12 cellular contexts compared by ENCODE assay signal in the genomic region with DNA sequence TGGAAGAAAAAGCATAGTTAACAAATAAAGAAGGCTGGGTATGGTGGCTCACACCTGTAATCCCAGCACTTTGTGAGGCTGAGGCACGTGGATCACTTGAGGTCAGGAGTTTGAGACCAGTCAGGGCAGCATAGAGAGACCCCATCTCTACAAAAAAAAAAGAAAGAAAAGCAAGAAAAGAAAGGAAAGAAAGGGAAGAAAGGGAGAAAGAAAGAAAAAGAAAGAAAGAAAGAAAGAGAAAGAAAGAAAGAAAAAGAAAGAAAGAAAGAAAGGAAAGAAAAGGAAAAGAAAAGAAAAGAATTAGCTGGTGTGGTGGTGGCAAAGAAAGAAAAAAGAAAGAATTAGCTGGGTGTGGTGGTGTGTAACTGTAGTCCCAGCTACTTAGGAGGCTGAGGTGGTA.
"Had no signal": no experiment of that assay in that cellular context is flagged by ENCODE, and none has a peak within 500 bp of the region (broad histone marks: within the 10 kb centered on the region; RNA-seq: fewer than 3 reads in every experiment).

No MANE protein-coding gene starts in this region.

- DNase-seq: amniotic stem cell; body of pancreas; cortex of kidney; effector CD8-positive, alpha-beta T cell; heart left ventricle; left lung; mesenchymal stem cell; ovary; Right ventricle myocardium superior; substantia nigra; transverse colon had no signal

- ATAC-seq: body of pancreas, heart left ventricle, left lung had no signal

- H3K9me3 Mint-ChIP-seq: central memory CD8-positive, alpha-beta T cell had no signal

- H3K27ac ChIP-seq: left lung had no signal

- H3K9me3 ChIP-seq: body of pancreas, heart left ventricle, left lung, ovary, transverse colon had no signal

- H3K27me3 ChIP-seq: body of pancreas, heart left ventricle, left lung, ovary, transverse colon had no signal

- H3K4me3 Mint-ChIP-seq: central memory CD8-positive, alpha-beta T cell had no signal
